1 cellular context compared by ENCODE assay signal in the genomic region with DNA sequence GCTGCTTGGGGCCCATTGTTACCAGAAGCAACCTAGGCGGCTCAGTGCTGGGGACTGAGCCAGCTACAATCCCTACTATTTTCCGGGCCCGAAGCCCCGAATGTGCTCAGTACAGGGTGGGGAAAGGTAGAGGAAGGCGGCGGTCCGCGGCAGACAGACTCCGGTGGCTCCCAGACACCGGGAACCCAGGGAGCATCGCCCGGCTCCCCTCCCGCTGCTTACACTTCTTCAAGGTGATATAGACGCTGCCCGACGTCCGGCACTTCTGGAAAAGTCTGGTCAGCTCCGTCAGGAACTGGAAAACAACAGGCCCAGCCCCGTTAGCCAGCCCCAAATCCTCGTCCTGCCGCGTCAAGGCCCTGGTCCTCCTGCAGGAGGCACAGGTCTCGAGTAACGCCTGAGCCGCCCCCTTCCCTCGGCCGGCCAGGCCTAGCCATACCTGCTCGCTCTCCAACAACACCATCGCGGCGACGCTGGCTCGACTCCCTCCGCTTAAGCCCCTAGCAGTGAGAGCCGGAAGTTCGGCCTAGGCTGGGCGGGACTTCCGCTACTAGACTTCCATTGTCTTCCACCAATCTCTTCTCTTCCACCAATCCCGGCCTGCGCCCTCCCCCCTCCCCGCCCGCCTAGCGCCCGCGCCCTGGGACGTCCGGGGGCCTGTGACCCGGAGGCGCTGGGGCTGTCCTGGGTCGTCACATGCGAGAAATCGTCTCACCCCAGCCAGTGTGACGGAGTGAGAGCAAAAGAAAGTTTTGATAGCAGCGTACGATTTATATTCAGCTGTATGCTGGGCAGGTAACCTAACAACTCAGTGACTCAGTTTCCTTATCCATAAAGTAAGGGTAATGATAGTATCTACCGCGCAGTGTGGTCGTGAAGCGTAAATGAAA.
A peak's percentile ranks its signal among the peaks of the same experiment; 100 is the strongest.
TF ChIP-seq lines count a peak whose summit lies in the region.

A gene with protein sequence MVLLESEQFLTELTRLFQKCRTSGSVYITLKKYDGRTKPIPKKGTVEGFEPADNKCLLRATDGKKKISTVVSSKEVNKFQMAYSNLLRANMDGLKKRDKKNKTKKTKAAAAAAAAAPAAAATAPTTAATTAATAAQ (minus strand): TSS at position 528 of the 890 bp plus-strand sequence. CDS start 65 bp downstream, at position 463.

TF ChIP-seq in K562, 482 proteins besides CTCF, POLR2A, EP300 and RAD21 (continued from another document and continues in another):
- TF ChIP-seq E2F8 (IDR thresholded peaks at IDR 0.05; ENCODE audit: low read depth, partially characterized antibody) (peak; percentile 80), UBTF (IDR thresholded peaks at IDR 0.05; ENCODE audit: borderline replicate concordance in 1 of 2, low read depth in 2 of 2, low read length in 2 of 2) (no peak; a peak in 1 of 4 replicates), PML (IDR thresholded peaks at IDR 0.05; ENCODE audit: low read length) (peak; percentile 75), ZNF592 (IDR thresholded peaks at IDR 0.05) (no peak; the same call in 1 of the 2 replicates), ZFP91 (CRISPR knock-in tag; IDR thresholded peaks at IDR 0.05) (0 out of 2 replicates have a peak, but pooled peaks have one; percentile 27), SFPQ (IDR thresholded peaks at IDR 0.05; ENCODE audit: low read depth, low read length) (no peak), BRD4 (IDR thresholded peaks at IDR 0.05) (peak; percentile 56; the same call in 1 of the 2 replicates), THRA (IDR thresholded peaks at IDR 0.05) (no peak), EGR1 (conservative IDR thresholded peaks at IDR 0.05) (peak; percentile 28; the same call in 1 of the 2 replicates), NR2C1 (IDR thresholded peaks at IDR 0.05) (peak; percentile 65), NR2C1 (tag; IDR thresholded peaks at IDR 0.05) (peak; percentile 78), ZNF24 (IDR thresholded peaks at IDR 0.05) (0 out of 2 replicates have a peak, but pooled peaks have one; percentile 10), ATF7 (IDR thresholded peaks at IDR 0.05) (peak; percentile 39)
- TF ChIP-seq, protein P1, sequence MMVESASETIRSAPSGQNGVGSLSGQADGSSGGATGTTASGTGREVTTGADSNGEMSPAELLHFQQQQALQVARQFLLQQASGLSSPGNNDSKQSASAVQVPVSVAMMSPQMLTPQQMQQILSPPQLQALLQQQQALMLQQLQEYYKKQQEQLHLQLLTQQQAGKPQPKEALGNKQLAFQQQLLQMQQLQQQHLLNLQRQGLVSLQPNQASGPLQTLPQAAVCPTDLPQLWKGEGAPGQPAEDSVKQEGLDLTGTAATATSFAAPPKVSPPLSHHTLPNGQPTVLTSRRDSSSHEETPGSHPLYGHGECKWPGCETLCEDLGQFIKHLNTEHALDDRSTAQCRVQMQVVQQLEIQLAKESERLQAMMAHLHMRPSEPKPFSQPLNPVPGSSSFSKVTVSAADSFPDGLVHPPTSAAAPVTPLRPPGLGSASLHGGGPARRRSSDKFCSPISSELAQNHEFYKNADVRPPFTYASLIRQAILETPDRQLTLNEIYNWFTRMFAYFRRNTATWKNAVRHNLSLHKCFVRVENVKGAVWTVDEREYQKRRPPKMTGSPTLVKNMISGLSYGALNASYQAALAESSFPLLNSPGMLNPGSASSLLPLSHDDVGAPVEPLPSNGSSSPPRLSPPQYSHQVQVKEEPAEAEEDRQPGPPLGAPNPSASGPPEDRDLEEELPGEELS (CRISPR knock-in tag; IDR thresholded peaks at IDR 0.05; ENCODE audit: borderline replicate concordance), result 0 out of 2 replicates have a peak, but pooled peaks have one; percentile 47
- TF ChIP-seq, protein P2, sequence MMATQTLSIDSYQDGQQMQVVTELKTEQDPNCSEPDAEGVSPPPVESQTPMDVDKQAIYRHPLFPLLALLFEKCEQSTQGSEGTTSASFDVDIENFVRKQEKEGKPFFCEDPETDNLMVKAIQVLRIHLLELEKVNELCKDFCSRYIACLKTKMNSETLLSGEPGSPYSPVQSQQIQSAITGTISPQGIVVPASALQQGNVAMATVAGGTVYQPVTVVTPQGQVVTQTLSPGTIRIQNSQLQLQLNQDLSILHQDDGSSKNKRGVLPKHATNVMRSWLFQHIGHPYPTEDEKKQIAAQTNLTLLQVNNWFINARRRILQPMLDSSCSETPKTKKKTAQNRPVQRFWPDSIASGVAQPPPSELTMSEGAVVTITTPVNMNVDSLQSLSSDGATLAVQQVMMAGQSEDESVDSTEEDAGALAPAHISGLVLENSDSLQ (IDR thresholded peaks at IDR 0.05), result peak; percentile 83
- TF ChIP-seq, protein P3, sequence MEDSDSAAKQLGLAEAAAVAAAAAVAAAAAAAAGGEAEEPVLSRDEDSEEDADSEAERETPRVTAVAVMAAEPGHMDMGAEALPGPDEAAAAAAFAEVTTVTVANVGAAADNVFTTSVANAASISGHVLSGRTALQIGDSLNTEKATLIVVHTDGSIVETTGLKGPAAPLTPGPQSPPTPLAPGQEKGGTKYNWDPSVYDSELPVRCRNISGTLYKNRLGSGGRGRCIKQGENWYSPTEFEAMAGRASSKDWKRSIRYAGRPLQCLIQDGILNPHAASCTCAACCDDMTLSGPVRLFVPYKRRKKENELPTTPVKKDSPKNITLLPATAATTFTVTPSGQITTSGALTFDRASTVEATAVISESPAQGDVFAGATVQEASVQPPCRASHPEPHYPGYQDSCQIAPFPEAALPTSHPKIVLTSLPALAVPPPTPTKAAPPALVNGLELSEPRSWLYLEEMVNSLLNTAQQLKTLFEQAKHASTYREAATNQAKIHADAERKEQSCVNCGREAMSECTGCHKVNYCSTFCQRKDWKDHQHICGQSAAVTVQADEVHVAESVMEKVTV (CRISPR knock-in tag; IDR thresholded peaks at IDR 0.05), result no peak
- TF ChIP-seq, protein P4, sequence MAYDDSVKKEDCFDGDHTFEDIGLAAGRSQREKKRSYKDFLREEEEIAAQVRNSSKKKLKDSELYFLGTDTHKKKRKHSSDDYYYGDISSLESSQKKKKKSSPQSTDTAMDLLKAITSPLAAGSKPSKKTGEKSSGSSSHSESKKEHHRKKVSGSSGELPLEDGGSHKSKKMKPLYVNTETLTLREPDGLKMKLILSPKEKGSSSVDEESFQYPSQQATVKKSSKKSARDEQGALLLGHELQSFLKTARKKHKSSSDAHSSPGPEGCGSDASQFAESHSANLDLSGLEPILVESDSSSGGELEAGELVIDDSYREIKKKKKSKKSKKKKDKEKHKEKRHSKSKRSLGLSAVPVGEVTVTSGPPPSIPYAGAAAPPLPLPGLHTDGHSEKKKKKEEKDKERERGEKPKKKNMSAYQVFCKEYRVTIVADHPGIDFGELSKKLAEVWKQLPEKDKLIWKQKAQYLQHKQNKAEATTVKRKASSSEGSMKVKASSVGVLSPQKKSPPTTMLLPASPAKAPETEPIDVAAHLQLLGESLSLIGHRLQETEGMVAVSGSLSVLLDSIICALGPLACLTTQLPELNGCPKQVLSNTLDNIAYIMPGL (CRISPR knock-in tag; IDR thresholded peaks at IDR 0.05), result 0 out of 2 replicates have a peak, but pooled peaks have one; percentile 52
- TF ChIP-seq, protein P5, sequence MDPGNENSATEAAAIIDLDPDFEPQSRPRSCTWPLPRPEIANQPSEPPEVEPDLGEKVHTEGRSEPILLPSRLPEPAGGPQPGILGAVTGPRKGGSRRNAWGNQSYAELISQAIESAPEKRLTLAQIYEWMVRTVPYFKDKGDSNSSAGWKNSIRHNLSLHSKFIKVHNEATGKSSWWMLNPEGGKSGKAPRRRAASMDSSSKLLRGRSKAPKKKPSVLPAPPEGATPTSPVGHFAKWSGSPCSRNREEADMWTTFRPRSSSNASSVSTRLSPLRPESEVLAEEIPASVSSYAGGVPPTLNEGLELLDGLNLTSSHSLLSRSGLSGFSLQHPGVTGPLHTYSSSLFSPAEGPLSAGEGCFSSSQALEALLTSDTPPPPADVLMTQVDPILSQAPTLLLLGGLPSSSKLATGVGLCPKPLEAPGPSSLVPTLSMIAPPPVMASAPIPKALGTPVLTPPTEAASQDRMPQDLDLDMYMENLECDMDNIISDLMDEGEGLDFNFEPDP (CRISPR knock-in tag; IDR thresholded peaks at IDR 0.05), result no peak
